Comparison of ENCODE assay signal across 8 cellular contexts in the genomic region with DNA sequence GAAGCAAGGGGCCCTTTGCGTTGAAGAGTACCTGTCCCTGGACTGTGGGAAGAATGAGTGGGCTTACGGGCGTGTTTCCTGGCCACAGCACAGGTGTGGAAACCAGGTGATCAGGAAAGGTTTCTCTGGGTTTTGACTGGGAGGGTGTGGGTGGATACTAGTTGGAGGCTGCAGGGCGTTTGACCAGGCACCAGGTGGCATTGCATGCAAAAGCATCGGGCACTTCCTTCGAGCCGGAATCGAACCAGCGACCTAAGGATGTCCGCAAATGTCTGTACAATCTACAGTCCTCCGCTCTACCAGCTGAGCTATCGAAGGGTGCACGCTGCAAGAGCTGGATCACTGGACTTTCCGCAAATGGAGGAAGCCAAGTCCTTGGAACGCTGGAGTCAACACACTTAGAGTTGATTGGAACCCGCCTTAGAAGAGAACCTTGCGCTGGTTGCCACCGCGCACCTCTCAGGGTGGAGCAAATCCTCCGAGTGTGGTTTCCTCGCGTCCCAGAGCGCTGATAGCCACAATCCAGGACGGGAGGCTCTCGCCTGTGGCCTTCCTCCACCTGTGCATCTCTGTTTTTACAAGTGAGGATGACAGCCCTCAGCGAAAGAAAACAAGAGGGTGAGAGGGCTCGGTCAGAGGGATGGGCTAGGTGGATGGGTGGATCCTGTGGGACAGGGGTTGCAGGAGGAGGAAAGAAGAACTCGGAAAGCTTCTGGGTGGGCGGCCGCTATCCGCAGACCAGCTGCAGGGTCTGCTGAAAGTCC. TPM values are rescaled to one million over a fixed set of nuclear protein-coding genes. Genes with fewer than 3 reads are reported as not detected.
DNase-seq lines count a peak whose midpoint lies in the region; ATAC-seq, FAIRE-seq and TF ChIP-seq lines count a peak whose summit lies in the region.

No MANE protein-coding gene starts in this region.

- H2AFZ ChIP-seq in GM12878 (ENCODE audit: control insufficient read depth, low read depth, low read length): peak overlapping the region; percentile 40

- no peaks in the 10 kb centered on the region for H4K20me1 ChIP-seq in GM12878 (ENCODE audit: control insufficient read depth, insufficient read depth)

- CTCF ChIA-PET in CD8-positive, alpha-beta T cell (lab: Charles Lee): interaction anchor here (0.7 to 11.6 kb wide), 6 partner anchors 12 to 258 kb away, joined by 3 to 188 read pairs (median 3); a partner anchor contains a TSS
- CTCF ChIA-PET in GM12878 (lab: Yijun Ruan, JAX): interaction anchor here (0.7 to 11.5 kb wide), 8 partner anchors 12 to 335 kb away, joined by 3 to 214 read pairs (median 8); a partner anchor contains a TSS

- H3K4me1 ChIP-seq in CD8-positive, alpha-beta T cell (ENCODE audit: insufficient read depth, low read length): peaks cover 14% of the 10 kb centered on the region
- H3K4me1 ChIP-seq in GM12878 (ENCODE audit: control insufficient read depth, insufficient read depth, low read length): peaks cover 20% of the 10 kb centered on the region

- H3K9me3 Mint-ChIP-seq in CD8-positive, alpha-beta T cell: no peaks in the 10 kb centered on the region

- no peaks in the 10 kb centered on the region for H3K27me3 ChIP-seq in CD8-positive, alpha-beta T cell (ENCODE audit: insufficient read depth, low read length)
- no peaks in the 10 kb centered on the region for H3K27me3 ChIP-seq in GM12878 (replicated peaks in 1 of 2; ENCODE audit: control insufficient read depth in 2 of 2, insufficient read depth in 2 of 2, low read length in 1 of 2)

- SMC1A ChIA-PET in GM12878 (lab: Charles Lee; ENCODE audit: uncharacterized antibody, unreplicated experiment): interaction anchor here (0.6 to 4.2 kb wide), 11 partner anchors 8 to 336 kb away, joined by 3 to 150 read pairs (median 4); a partner anchor contains a TSS

- H3K4me3 Mint-ChIP-seq in CD8-positive, alpha-beta T cell: peak overlapping the region; percentile 77

- no peaks in the 10 kb centered on the region for H3K36me3 ChIP-seq in CD8-positive, alpha-beta T cell (ENCODE audit: insufficient read depth, low read length)
- no peaks in the 10 kb centered on the region for H3K36me3 ChIP-seq in GM12878 (ENCODE audit: control insufficient read depth in 2 of 2, insufficient read depth in 2 of 2, low read length in 1 of 2)

- BruUV-seq in GM12878 (replicated peaks; lab: Mats Ljungman, UMichigan): no TSS peak

- H3K79me2 ChIP-seq in GM12878 (ENCODE audit: control insufficient read depth, insufficient read depth, low read length): peaks cover 24% of the 10 kb centered on the region

- intact Hi-C loops in CD8-positive, alpha-beta T cell (cut with DNase I, micrococcal nuclease): loop anchor here (1.0 to 2.0 kb wide), 2 partner anchors 20 to 28 kb away; no protein-coding TSS in a partner anchor
- intact Hi-C loops in GM12878 (cut with micrococcal nuclease; ENCODE audit: unreplicated experiment): loop anchor here (1.0 to 5.0 kb wide), 4 partner anchors 18 to 51 kb away; no protein-coding TSS in a partner anchor

- H3K27ac Mint-ChIP-seq in CD8-positive, alpha-beta T cell: no peak overlapping the region

- H3K27ac ChIP-seq in CD8-positive, alpha-beta T cell (ENCODE audit: low read depth, low read length): no peak overlapping the region
- peak overlapping the region; percentile 20; the same call in 1 of the 2 replicates for H3K27ac ChIP-seq in GM12878 (ENCODE audit: control insufficient read depth, insufficient read depth)

- TF ChIP-seq RAD21 in Ishikawa (IDR thresholded peaks at IDR 0.05; ENCODE audit: low read depth) (peak; percentile 63), GM12878 (IDR thresholded peaks at IDR 0.05; ENCODE audit: insufficient read depth, low read depth, low read length) (peak; percentile 75)

- H3K36me3 Mint-ChIP-seq in CD8-positive, alpha-beta T cell: no peaks in the 10 kb centered on the region

- H3K9ac ChIP-seq in GM12878 (ENCODE audit: control insufficient read depth, insufficient read depth, low read length): peak overlapping the region; percentile 45; the same call in 1 of the 2 replicates

- RAD21 ChIA-PET in GM12878 (lab: Charles Lee; ENCODE audit: unreplicated experiment): interaction anchor here (0.6 to 4.5 kb wide), 9 partner anchors 13 to 333 kb away, joined by 3 to 156 read pairs (median 6); a partner anchor contains a TSS

- 0 out of 2 replicates have a peak, but pooled peaks have one; percentile 32 for TF ChIP-seq POLR2A in GM12878 (IDR thresholded peaks at IDR 0.05; ENCODE audit: low read depth, low read length)

- TF ChIP-seq CTCF in CD8-positive, alpha-beta T cell (IDR thresholded peaks at IDR 0.05): peak; percentile 54
- TF ChIP-seq CTCF in GM12878 (IDR thresholded peaks at IDR 0.05 in 2 of 3, conservative IDR thresholded peaks at IDR 0.05 in 1 of 3; ENCODE audit: control insufficient read depth in 2 of 3, extremely low read depth in 1 of 3, insufficient read depth in 1 of 3, low read depth in 3 of 3, low read length in 3 of 3): peak; percentile 72 to 84 (median 77)

- no peak for TF ChIP-seq EP300 in Ishikawa (IDR thresholded peaks at IDR 0.05; ENCODE audit: borderline replicate concordance)
- TF ChIP-seq EP300 in GM12878 (IDR thresholded peaks at IDR 0.05; ENCODE audit: borderline replicate concordance in 1 of 2, control insufficient read depth in 1 of 2, low read depth in 2 of 2, low read length in 2 of 2): peak in 1 of 2 experiments; percentile 45; a peak in 1 of 4 replicates

- H3K4me1 Mint-ChIP-seq in CD8-positive, alpha-beta T cell (ENCODE audit: low read depth): peaks cover 27% of the 10 kb centered on the region

- peak overlapping the region; percentile 34 for H3K4me3 ChIP-seq in CD8-positive, alpha-beta T cell (ENCODE audit: low read depth, low read length)
- peak overlapping the region; percentile 83 for H3K4me3 ChIP-seq in GM12878

- in situ Hi-C loops in GM12878 (cut with MboI): no loop called here

- peaks cover 30% of the 10 kb centered on the region for H3K27me3 Mint-ChIP-seq in CD8-positive, alpha-beta T cell (ENCODE audit: low read depth)

- POLR2A ChIA-PET in CD8-positive, alpha-beta T cell (lab: Charles Lee): interaction anchor here (0.6 to 1.3 kb wide), 3 partner anchors 18 to 28 kb away, joined by 4 to 5 read pairs (median 5); no protein-coding TSS in a partner anchor
- POLR2A ChIA-PET in GM12878 (lab: Charles Lee): interaction anchor here (0.7 to 4.2 kb wide), 3 partner anchors 18 to 53 kb away, joined by 3 to 59 read pairs (median 4); no protein-coding TSS in a partner anchor

- WGBS in GM12878 (ENCODE audit: insufficient coverage, insufficient replicate concordance, low lambda C conversion rate, missing lambda C conversion rate): under 1% methylated on average over 31 of the region's 31 CpGs

- H3K9me3 ChIP-seq in CD8-positive, alpha-beta T cell (ENCODE audit: low read length): no peaks in the 10 kb centered on the region
- no peaks in the 10 kb centered on the region for H3K9me3 ChIP-seq in GM12878 (replicated peaks; ENCODE audit: control insufficient read depth, insufficient read depth, low read length)

- peak overlapping the region; percentile 92 for H3K4me2 ChIP-seq in GM12878 (ENCODE audit: control insufficient read depth, insufficient read depth)

- DNase-seq in CD8-positive, alpha-beta T cell: peak; percentile 57 to 85 (median 73)
- peak; percentile 64 for DNase-seq in T-helper 9 cell
- peak; percentile 88 for DNase-seq in GM12878 (ENCODE audit: low read depth, low spot score)
- peak; percentile 84 for DNase-seq in iris pigment epithelial cell (ENCODE audit: low read depth)
- peak; percentile 90 for DNase-seq in stimulated activated CD4-positive, alpha-beta T cell treated with anti-CD3 and anti-CD28 coated beads, Interleukin-15, amount 100 ng/mL, for 24 hours
- no peak for DNase-seq in NCI-H2196 treated with DMSO at 0.1 percent for 48 hours (lab: John Stamatoyannopoulos, UW; ENCODE audit: unreplicated experiment)

- FAIRE-seq in GM12878 (lab: Jason Lieb, UNC): peak; percentile 81

- ATAC-seq in CD8-positive, alpha-beta T cell: peak; percentile 90
- ATAC-seq in GM21390 (IDR thresholded peaks at IDR 0.05; ENCODE audit: unreplicated experiment) (peak; percentile 53), GM12878 (peak; percentile 73)

RNA-seq across cellular contexts. Expression of a gene that starts 21.2 kb away (rescaled TPM):
- under 1 TPM; 0.19 to 0.27 TPM for total RNA-seq in CD8-positive, alpha-beta T cell
- total RNA-seq in GM12878 (2013; cell fraction: nucleolus; rRNA removed): 1.3 and 2.4 TPM in 2 replicates
- total RNA-seq in GM12878 (2014; rRNA removed) (1.1 and 2.0 TPM in 2 replicates), GM12878 (2014; rRNA removed; fragmentation: Illumina TruSeq; extraction: Trizol) (1.3 and 1.6 TPM in 2 replicates), GM12878 (2021) (0.29 and 1.1 TPM in 2 replicates)
- 1.0 TPM for polyA plus RNA-seq in GM12878 (2011; ENCODE audit: low read depth)
- polyA plus RNA-seq in GM12878 (2011; rRNA removed) (0.87 and 1.1 TPM in 2 replicates), GM12878 (2014; fragmentation: Illumina TruSeq; extraction: Trizol) (0.29 and 1.3 TPM in 2 replicates), GM12878 (2014; fragmentation: Nextera tagmentation; extraction: Ambion mirVana) (1 to 10 TPM; 1.2 to 2.6 TPM), GM12878 (2014; rRNA removed) (1.0 and 1.9 TPM in 2 replicates), GM12878 (2016; fragmentation: Nextera tagmentation; extraction: Ambion mirVana) (1 to 10 TPM; 1.4 to 1.9 TPM)
- polyA plus RNA-seq in GM12878 (2011; cell fraction: cytosol; rRNA removed): 1.1 and 1.5 TPM in 2 replicates
- polyA plus RNA-seq in GM12878 (2011; cell fraction: nucleus; rRNA removed): 0.60 and 1.4 TPM in 2 replicates
- 1.2 and 1.5 TPM in 2 replicates for polyA plus RNA-seq in GM12878 (2012)
- polyA minus RNA-seq in GM12878 (2011; rRNA and poly(A)+ RNA removed): 1.7 and 1.8 TPM in 2 replicates
- polyA minus RNA-seq in GM12878 (2011; cell fraction: cytosol; rRNA and poly(A)+ RNA removed): not detected in 2 replicates
- polyA minus RNA-seq in GM12878 (2011; cell fraction: nucleus; rRNA and poly(A)+ RNA removed): 0.36 and 0.48 TPM in 2 replicates

RNA-seq across cellular contexts. Expression of a gene that starts 21.7 kb away (rescaled TPM):
- not detected for total RNA-seq in CD8-positive, alpha-beta T cell
- total RNA-seq in GM12878 (2013; cell fraction: nucleolus; rRNA removed): 12.5 and 19.1 TPM in 2 replicates
- total RNA-seq in GM12878 (2014; rRNA removed): 0.62 and 0.76 TPM in 2 replicates
- total RNA-seq in GM12878 (2014; rRNA removed; fragmentation: Illumina TruSeq; extraction: Trizol): 0.64 and 0.67 TPM in 2 replicates
- total RNA-seq in GM12878 (2021): 0.51 and 0.66 TPM in 2 replicates
- 0.66 TPM for polyA plus RNA-seq in GM12878 (2011; ENCODE audit: low read depth)
- polyA plus RNA-seq in GM12878 (2011; rRNA removed): 0.09 and 0.24 TPM in 2 replicates
- polyA plus RNA-seq in GM12878 (2011; cell fraction: cytosol; rRNA removed): 0.12 and 0.24 TPM in 2 replicates
- 0.70 and 1.1 TPM in 2 replicates for polyA plus RNA-seq in GM12878 (2011; cell fraction: nucleus; rRNA removed)
- polyA plus RNA-seq in GM12878 (2012): 0.16 and 0.27 TPM in 2 replicates
- polyA plus RNA-seq in GM12878 (2014; fragmentation: Illumina TruSeq; extraction: Trizol): 0.22 TPM in 1 of 2 replicates, not detected in the other
- not detected for polyA plus RNA-seq in GM12878 (2014; fragmentation: Nextera tagmentation; extraction: Ambion mirVana)
- polyA plus RNA-seq in GM12878 (2014; rRNA removed): 0.35 and 0.42 TPM in 2 replicates
- polyA plus RNA-seq in GM12878 (2016; fragmentation: Nextera tagmentation; extraction: Ambion mirVana): not detected
- 0.80 TPM in 1 of 2 replicates, not detected in the other for polyA minus RNA-seq in GM12878 (2011; rRNA and poly(A)+ RNA removed)
- not detected in 2 replicates for polyA minus RNA-seq in GM12878 (2011; cell fraction: cytosol; rRNA and poly(A)+ RNA removed)
- polyA minus RNA-seq in GM12878 (2011; cell fraction: nucleus; rRNA and poly(A)+ RNA removed): 0.48 and 0.86 TPM in 2 replicates

RNA-seq across cellular contexts. Expression of a gene that starts 25.4 kb away (rescaled TPM):
- under 1 TPM; 0.33 to 0.60 TPM for total RNA-seq in CD8-positive, alpha-beta T cell
- 1.6 and 2.6 TPM in 2 replicates for total RNA-seq in GM12878 (2013; cell fraction: nucleolus; rRNA removed)
- total RNA-seq in GM12878 (2014; rRNA removed) (2.1 TPM in 2 replicates), GM12878 (2014; rRNA removed; fragmentation: Illumina TruSeq; extraction: Trizol) (1.8 and 1.9 TPM in 2 replicates), GM12878 (2021) (1.8 and 2.6 TPM in 2 replicates)
- polyA plus RNA-seq in GM12878 (2011; ENCODE audit: low read depth): 2.6 TPM
- polyA plus RNA-seq in GM12878 (2011; rRNA removed) (1.0 and 1.1 TPM in 2 replicates), GM12878 (2014; fragmentation: Illumina TruSeq; extraction: Trizol) (2.7 and 3.2 TPM in 2 replicates), GM12878 (2014; fragmentation: Nextera tagmentation; extraction: Ambion mirVana) (1 to 10 TPM; 2.9 to 5.9 TPM), GM12878 (2014; rRNA removed) (2.2 and 2.3 TPM in 2 replicates), GM12878 (2016; fragmentation: Nextera tagmentation; extraction: Ambion mirVana) (1 to 10 TPM; 1.9 to 2.0 TPM)
- polyA plus RNA-seq in GM12878 (2011; cell fraction: cytosol; rRNA removed): 1.3 and 1.9 TPM in 2 replicates
- polyA plus RNA-seq in GM12878 (2011; cell fraction: nucleus; rRNA removed): 0.57 and 0.76 TPM in 2 replicates
- 1.8 and 2.2 TPM in 2 replicates for polyA plus RNA-seq in GM12878 (2012)
- 0.82 and 1.5 TPM in 2 replicates for polyA minus RNA-seq in GM12878 (2011; rRNA and poly(A)+ RNA removed)
- polyA minus RNA-seq in GM12878 (2011; cell fraction: cytosol; rRNA and poly(A)+ RNA removed): not detected in 2 replicates
- not detected in 2 replicates for polyA minus RNA-seq in GM12878 (2011; cell fraction: nucleus; rRNA and poly(A)+ RNA removed)
